Comparison of ENCODE assay signal across 22 cellular contexts in genomic region chr20:52983726-52984450, GRCh38. TPM values are rescaled to one million over a fixed set of nuclear protein-coding genes. Genes with fewer than 3 reads are reported as not detected.
DNase-seq lines count a peak whose midpoint lies in the region; ATAC-seq, FAIRE-seq and TF ChIP-seq lines count a peak whose summit lies in the region.
"Had no signal": no experiment of that assay in that cellular context is flagged by ENCODE, and none has a peak within 500 bp of the region (broad histone marks: within the 10 kb centered on the region; RNA-seq: fewer than 3 reads in every experiment).

No MANE protein-coding gene starts in this region.

- no peaks in the 10 kb centered on the region for H3K4me1 ChIP-seq in GM12878 (ENCODE audit: control insufficient read depth, insufficient read depth, low read length)

- H3K27me3 ChIP-seq in GM12878 (replicated peaks in 1 of 2; ENCODE audit: control insufficient read depth in 2 of 2, insufficient read depth in 2 of 2, low read length in 1 of 2): peaks cover 0 to 2% of the 10 kb centered on the region in 2 experiments; a peak in 1 of 4 replicates

- ATAC-seq in GM12878 (peak; percentile 36), HG02885 (IDR thresholded peaks at IDR 0.05; ENCODE audit: poor library complexity, unreplicated experiment) (no peak)
- ATAC-seq in stimulated activated naive CD8-positive, alpha-beta T cell treated with anti-CD3 and anti-CD28 coated beads, Interleukin-15, amount 100 ng/mL, for 72 hours: peak; percentile 60

- intact Hi-C loops in GM12878 (cut with micrococcal nuclease; ENCODE audit: unreplicated experiment): no loop called here

- no peak for FAIRE-seq in GM12878 (lab: Jason Lieb, UNC)
- FAIRE-seq: endometrium, small intestine, TTC549 had no signal

- no peak overlapping the region for H2AFZ ChIP-seq in GM12878 (ENCODE audit: control insufficient read depth, low read depth, low read length)
- H2AFZ ChIP-seq: GM23248 had no signal

- TF ChIP-seq EP300 in GM12878 (IDR thresholded peaks at IDR 0.05; ENCODE audit: borderline replicate concordance in 1 of 2, control insufficient read depth in 1 of 2, low read depth in 2 of 2, low read length in 2 of 2): no peak

- no peaks in the 10 kb centered on the region for H3K9me3 ChIP-seq in GM12878 (replicated peaks; ENCODE audit: control insufficient read depth, insufficient read depth, low read length)

- H3K9me3 Mint-ChIP-seq in activated naive CD4-positive, alpha-beta T cell treated with anti-CD3 and anti-CD28 coated beads, Interleukin-2, amount 50 U/mL, for 24 hours: no peaks in the 10 kb centered on the region
- no peaks in the 10 kb centered on the region for H3K9me3 Mint-ChIP-seq in stimulated activated naive CD8-positive, alpha-beta T cell treated with anti-CD3 and anti-CD28 coated beads, Interleukin-15, amount 100 ng/mL, for 72 hours

- TF ChIP-seq POLR2A in GM12878 (IDR thresholded peaks at IDR 0.05; ENCODE audit: low read depth, low read length): no peak

- H3K79me2 ChIP-seq in GM12878 (ENCODE audit: control insufficient read depth, insufficient read depth, low read length): no peaks in the 10 kb centered on the region

- TF ChIP-seq RAD21 in GM12878 (IDR thresholded peaks at IDR 0.05; ENCODE audit: insufficient read depth, low read depth, low read length): no peak

- no peak overlapping the region for H3K27ac ChIP-seq in GM12878 (ENCODE audit: control insufficient read depth, insufficient read depth)
- H3K27ac ChIP-seq: GM23248, HL-60, SK-N-MC had no signal

- peaks cover 93% of the 10 kb centered on the region for H3K4me1 Mint-ChIP-seq in activated naive CD4-positive, alpha-beta T cell treated with anti-CD3 and anti-CD28 coated beads, Interleukin-2, amount 50 U/mL, for 24 hours
- H3K4me1 Mint-ChIP-seq in stimulated activated naive CD8-positive, alpha-beta T cell treated with anti-CD3 and anti-CD28 coated beads, Interleukin-15, amount 100 ng/mL, for 72 hours: peaks cover 15% of the 10 kb centered on the region

- POLR2A ChIA-PET in GM12878 (lab: Charles Lee): no interaction called here

- in situ Hi-C loops in GM12878 (cut with MboI): no loop called here

- RAD21 ChIA-PET in GM12878 (lab: Charles Lee; ENCODE audit: unreplicated experiment): no interaction called here

- no peaks in the 10 kb centered on the region for H3K36me3 ChIP-seq in GM12878 (ENCODE audit: control insufficient read depth in 2 of 2, insufficient read depth in 2 of 2, low read length in 1 of 2)

- peak overlapping the region; percentile 92 for H3K4me3 Mint-ChIP-seq in activated naive CD4-positive, alpha-beta T cell treated with anti-CD3 and anti-CD28 coated beads, Interleukin-2, amount 50 U/mL, for 24 hours
- H3K4me3 Mint-ChIP-seq in stimulated activated naive CD8-positive, alpha-beta T cell treated with anti-CD3 and anti-CD28 coated beads, Interleukin-15, amount 100 ng/mL, for 72 hours: peak overlapping the region; percentile 69 to 78

- CTCF ChIA-PET in GM12878 (lab: Yijun Ruan, JAX): no interaction called here

- no peak for DNase-seq in activated naive CD4-positive, alpha-beta T cell treated with anti-CD3 and anti-CD28 coated beads, Interleukin-2, amount 50 U/mL, for 16 hours
- peak; percentile 84 for DNase-seq in NCI-H69 (lab: John Stamatoyannopoulos, UW)
- DNase-seq in GM12878 (ENCODE audit: low read depth, low spot score): no peak
- DNase-seq in stimulated activated naive CD8-positive, alpha-beta T cell treated with anti-CD3 and anti-CD28 coated beads, Interleukin-15, amount 100 ng/mL, for 72 hours: no peak
- DNase-seq in NCI-H510A treated with DMSO at 0.1 percent for 48 hours (lab: John Stamatoyannopoulos, UW): no peak
- DNase-seq: activated effector memory CD4-positive, alpha-beta T cell treated with anti-CD3 and anti-CD28 coated beads, Interleukin-2, amount 50 U/mL, for 16 hours; AML-193; GM23248; hypothalamus; midbrain; NCI-H2081 treated with DMSO at 0.1 percent for 48 hours; NCI-H526 treated with DMSO at 0.1 percent for 48 hours; small intestine; stimulated activated CD4-positive, alpha-beta T cell treated with anti-CD3 and anti-CD28 coated beads, Interleukin-4, amount 100 ng/mL, for 24 hours had no signal

- no peak for TF ChIP-seq CTCF in GM12878 (IDR thresholded peaks at IDR 0.05 in 2 of 3, conservative IDR thresholded peaks at IDR 0.05 in 1 of 3; ENCODE audit: control insufficient read depth in 2 of 3, extremely low read depth in 1 of 3, insufficient read depth in 1 of 3, low read depth in 3 of 3, low read length in 3 of 3)

- no peaks in the 10 kb centered on the region for H3K27me3 Mint-ChIP-seq in activated naive CD4-positive, alpha-beta T cell treated with anti-CD3 and anti-CD28 coated beads, Interleukin-2, amount 50 U/mL, for 24 hours
- H3K27me3 Mint-ChIP-seq in stimulated activated naive CD8-positive, alpha-beta T cell treated with anti-CD3 and anti-CD28 coated beads, Interleukin-15, amount 100 ng/mL, for 72 hours: peaks cover 13% of the 10 kb centered on the region
- H3K27me3 Mint-ChIP-seq: IgD-negative memory B cell had no signal

- H3K4me3 ChIP-seq in GM12878: no peak overlapping the region
- H3K4me3 ChIP-seq: GM23248, SK-N-MC had no signal

- H3K4me2 ChIP-seq in GM12878 (ENCODE audit: control insufficient read depth, insufficient read depth): no peak overlapping the region

- peak overlapping the region; percentile 95 for H3K27ac Mint-ChIP-seq in activated naive CD4-positive, alpha-beta T cell treated with anti-CD3 and anti-CD28 coated beads, Interleukin-2, amount 50 U/mL, for 24 hours
- H3K27ac Mint-ChIP-seq in stimulated activated naive CD8-positive, alpha-beta T cell treated with anti-CD3 and anti-CD28 coated beads, Interleukin-15, amount 100 ng/mL, for 72 hours: peak overlapping the region; percentile 37 to 90
- H3K27ac Mint-ChIP-seq: IgD-negative memory B cell had no signal

- no peaks in the 10 kb centered on the region for H4K20me1 ChIP-seq in GM12878 (ENCODE audit: control insufficient read depth, insufficient read depth)

- SMC1A ChIA-PET in GM12878 (lab: Charles Lee; ENCODE audit: uncharacterized antibody, unreplicated experiment): no interaction called here

- H3K36me3 Mint-ChIP-seq in activated naive CD4-positive, alpha-beta T cell treated with anti-CD3 and anti-CD28 coated beads, Interleukin-2, amount 50 U/mL, for 24 hours: peaks cover 26% of the 10 kb centered on the region
- H3K36me3 Mint-ChIP-seq: IgD-negative memory B cell had no signal

- WGBS in GM12878 (ENCODE audit: insufficient coverage, insufficient replicate concordance, low lambda C conversion rate, missing lambda C conversion rate): 86% methylated on average over 22 of the region's 22 CpGs

- no peak overlapping the region for H3K9ac ChIP-seq in GM12878 (ENCODE audit: control insufficient read depth, insufficient read depth, low read length)
- H3K9ac ChIP-seq: GM23248 had no signal

- BruUV-seq in GM12878 (replicated peaks; lab: Mats Ljungman, UMichigan): no TSS peak

TF ChIP-seq in GM12878, 131 proteins besides CTCF, POLR2A, EP300 and RAD21:
- TF ChIP-seq IRF5 (IDR thresholded peaks at IDR 0.05; ENCODE audit: borderline replicate concordance) (no peak), SPI1 (IDR thresholded peaks at IDR 0.05; ENCODE audit: borderline replicate concordance, insufficient read depth, low read depth, low read length) (peak; percentile 13; the same call in 1 of the 2 replicates), HCFC1 (IDR thresholded peaks at IDR 0.05; ENCODE audit: low read length) (no peak), MEF2B (IDR thresholded peaks at IDR 0.05; ENCODE audit: partially characterized antibody, poor library complexity, severe bottlenecking) (no peak)

RNA-seq across cellular contexts. Expression of gene TSHZ2, which starts 11.7 kb away (rescaled TPM):
- total RNA-seq in GM12878 (2013; cell fraction: nucleolus; rRNA removed): 11.4 and 14.3 TPM in 2 replicates
- 0.06 and 0.22 TPM in 2 replicates for total RNA-seq in GM12878 (2014; rRNA removed)
- total RNA-seq in GM12878 (2014; rRNA removed; fragmentation: Illumina TruSeq; extraction: Trizol): 0.18 TPM in 2 replicates
- total RNA-seq in GM12878 (2021): 0.27 and 0.36 TPM in 2 replicates
- polyA plus RNA-seq in GM12878 (2011; ENCODE audit: low read depth): not detected
- polyA plus RNA-seq in GM12878 (2011; rRNA removed): 0.61 and 0.86 TPM in 2 replicates
- polyA plus RNA-seq in GM12878 (2011; cell fraction: cytosol; rRNA removed): 0.59 and 0.69 TPM in 2 replicates
- polyA plus RNA-seq in GM12878 (2011; cell fraction: nucleus; rRNA removed): 1.2 and 1.5 TPM in 2 replicates
- polyA plus RNA-seq in GM12878 (2012): 0.06 and 0.09 TPM in 2 replicates
- polyA plus RNA-seq in GM12878 (2014; fragmentation: Illumina TruSeq; extraction: Trizol): 0.02 and 0.15 TPM in 2 replicates
- polyA plus RNA-seq in GM12878 (2014; fragmentation: Nextera tagmentation; extraction: Ambion mirVana): not detected
- polyA plus RNA-seq in GM12878 (2014; rRNA removed): 0.01 TPM in 2 replicates
- under 1 TPM; 0.05 to 0.11 TPM for polyA plus RNA-seq in GM12878 (2016; fragmentation: Nextera tagmentation; extraction: Ambion mirVana)
- 4.1 and 4.4 TPM in 2 replicates for polyA minus RNA-seq in GM12878 (2011; rRNA and poly(A)+ RNA removed)
- polyA minus RNA-seq in GM12878 (2011; cell fraction: cytosol; rRNA and poly(A)+ RNA removed): 1.3 and 1.4 TPM in 2 replicates
- 3.5 and 4.5 TPM in 2 replicates for polyA minus RNA-seq in GM12878 (2011; cell fraction: nucleus; rRNA and poly(A)+ RNA removed)
- total RNA-seq: pulmonary artery endothelial cell had no signal
